ENCODE assay signal across 14 cellular contexts in the genomic region with DNA sequence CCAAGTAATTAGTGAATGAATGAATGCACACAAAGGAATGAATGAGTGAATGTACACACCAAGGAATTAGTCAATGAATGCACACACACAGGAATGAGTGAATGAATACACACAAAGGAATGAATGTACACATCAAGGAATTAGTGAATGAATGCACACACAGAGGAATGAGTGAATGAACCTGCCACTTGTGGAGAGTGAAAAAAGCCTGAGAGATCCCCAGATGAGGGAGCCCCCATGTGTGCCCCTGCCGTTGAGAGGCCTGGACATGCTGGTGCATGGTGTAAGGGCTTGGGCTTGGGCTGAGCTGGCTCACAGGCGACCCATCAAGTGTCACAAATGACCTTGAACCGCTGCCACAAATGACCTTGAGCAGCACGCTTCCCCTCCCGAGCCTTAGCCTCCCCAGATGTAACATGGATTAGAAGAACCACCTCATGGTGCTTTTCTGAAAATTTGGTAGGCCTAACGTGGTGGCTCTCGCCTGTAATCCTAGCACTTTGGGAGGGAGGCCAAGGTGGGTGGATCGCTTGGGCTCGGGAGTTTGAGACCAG.
"Had no signal": no experiment of that assay in that cellular context is flagged by ENCODE, and none has a peak within 500 bp of the region (broad histone marks: within the 10 kb centered on the region; RNA-seq: fewer than 3 reads in every experiment).

No MANE protein-coding gene starts in this region.

- H2AFZ ChIP-seq: parathyroid adenoma had no signal

- H3K4me1 ChIP-seq: foreskin keratinocyte, lower lobe of right lung had no signal

- H3K4me3 Mint-ChIP-seq: activated naive CD8-positive, alpha-beta T cell; activated T-cell treated with anti-CD3 and anti-CD28 coated beads, Interleukin-2, amount 50 U/mL, for 72 hours; naive thymus-derived CD8-positive, alpha-beta T cell had no signal

- H3K27me3 ChIP-seq: body of pancreas, foreskin keratinocyte had no signal

- ATAC-seq: activated T-cell treated with anti-CD3 and anti-CD28 coated beads, Interleukin-2, amount 50 U/mL, for 72 hours; body of pancreas; foreskin keratinocyte; left colon; lower lobe of right lung; naive thymus-derived CD8-positive, alpha-beta T cell had no signal

- H3K9me3 ChIP-seq: body of pancreas, lower lobe of right lung had no signal

- H3K27ac Mint-ChIP-seq: activated naive CD8-positive, alpha-beta T cell; activated T-cell treated with anti-CD3 and anti-CD28 coated beads, Interleukin-2, amount 50 U/mL, for 72 hours; naive thymus-derived CD8-positive, alpha-beta T cell had no signal

- H3K27ac ChIP-seq: coronary artery, foreskin keratinocyte, lower lobe of right lung, parathyroid adenoma had no signal

- H3K27me3 Mint-ChIP-seq: activated naive CD8-positive, alpha-beta T cell; naive thymus-derived CD8-positive, alpha-beta T cell had no signal

- H3K9me3 Mint-ChIP-seq: naive thymus-derived CD8-positive, alpha-beta T cell had no signal

- DNase-seq: activated CD4-positive, alpha-beta T cell treated with anti-CD3 and anti-CD28 coated beads for 1 hour; activated effector memory CD4-positive, alpha-beta T cell treated with anti-CD3 and anti-CD28 coated beads, Interleukin-2, amount 50 U/mL, for 16 hours; activated T-cell treated with anti-CD3 and anti-CD28 coated beads, Interleukin-2, amount 50 U/mL, for 72 hours; body of pancreas; foreskin keratinocyte; glutamatergic neuron; islet precursor cell; left colon; lower lobe of right lung; naive thymus-derived CD8-positive, alpha-beta T cell; stimulated activated naive CD4-positive, alpha-beta T cell had no signal

- H3K9ac ChIP-seq: parathyroid adenoma had no signal

- H3K4me1 Mint-ChIP-seq: naive thymus-derived CD8-positive, alpha-beta T cell had no signal

- H3K36me3 ChIP-seq: lower lobe of right lung had no signal

- H3K4me3 ChIP-seq: body of pancreas, coronary artery, lower lobe of right lung had no signal

- H3K36me3 Mint-ChIP-seq: activated naive CD8-positive, alpha-beta T cell; naive thymus-derived CD8-positive, alpha-beta T cell had no signal
